Comparison of ENCODE assay signal across 1 cellular context in genomic region chr4:127968565-127968964, GRCh38.
TF ChIP-seq lines count a peak whose summit lies in the region.

No MANE protein-coding gene starts in this region.

TF ChIP-seq in WTC11, 78 proteins besides CTCF, POLR2A, EP300 and RAD21:
- TF ChIP-seq NR2C2 (CRISPR knock-in tag; IDR thresholded peaks at IDR 0.05) (no peak), NFE2L1 (CRISPR knock-in tag; IDR thresholded peaks at IDR 0.05) (no peak), EMX1 (CRISPR knock-in tag; IDR thresholded peaks at IDR 0.05) (no peak)
- TF ChIP-seq, protein P1, sequence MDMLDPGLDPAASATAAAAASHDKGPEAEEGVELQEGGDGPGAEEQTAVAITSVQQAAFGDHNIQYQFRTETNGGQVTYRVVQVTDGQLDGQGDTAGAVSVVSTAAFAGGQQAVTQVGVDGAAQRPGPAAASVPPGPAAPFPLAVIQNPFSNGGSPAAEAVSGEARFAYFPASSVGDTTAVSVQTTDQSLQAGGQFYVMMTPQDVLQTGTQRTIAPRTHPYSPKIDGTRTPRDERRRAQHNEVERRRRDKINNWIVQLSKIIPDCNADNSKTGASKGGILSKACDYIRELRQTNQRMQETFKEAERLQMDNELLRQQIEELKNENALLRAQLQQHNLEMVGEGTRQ (CRISPR knock-in tag; IDR thresholded peaks at IDR 0.05): no peak
TF ChIP-seq in WTC11: peak in this region for 0.
